Comparison of ENCODE assay signal across 7 cellular contexts in the genomic region with DNA sequence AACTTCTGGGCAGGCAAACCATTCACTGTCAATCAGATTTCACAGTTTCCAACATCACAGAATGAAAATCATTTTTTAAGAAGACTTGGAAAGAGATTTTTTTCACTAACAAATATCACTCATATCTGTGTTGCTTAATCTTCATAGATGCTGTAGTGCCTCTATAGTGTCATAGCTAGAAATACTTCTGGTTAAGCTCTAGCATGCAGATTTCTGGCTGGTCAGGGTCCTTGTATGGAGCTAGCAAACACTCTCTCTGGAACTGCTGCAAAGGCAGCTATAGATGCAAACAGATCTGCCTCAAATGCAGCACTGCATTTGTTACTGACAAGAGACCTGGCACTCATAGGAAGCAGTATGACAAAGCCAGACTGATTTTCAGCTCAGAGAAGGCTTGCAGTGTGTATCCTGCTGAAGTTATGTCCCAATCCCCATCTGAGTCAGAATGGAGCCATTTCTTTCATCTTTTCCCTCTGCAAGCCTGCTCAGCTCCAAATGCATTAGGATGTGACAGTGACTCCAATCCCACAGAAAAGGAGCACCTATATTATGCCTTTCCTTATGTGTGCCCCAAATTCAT.
DNase-seq lines count a peak whose midpoint lies in the region; FAIRE-seq and TF ChIP-seq lines count a peak whose summit lies in the region.
"Not testable (repeated sequence)": the region's sequence is repeated elsewhere in the genome, so short reads cannot be mapped to it uniquely, and the experiment has no call there.

No MANE protein-coding gene starts in this region.

- H3K9me3 ChIP-seq in MG63; endothelial cell of umbilical vein (replicated peaks; ENCODE audit: control insufficient read depth, insufficient read depth, low read length): not testable (repeated sequence)

- not testable (repeated sequence) for H3K27me3 ChIP-seq in MG63; endothelial cell of umbilical vein (ENCODE audit: control insufficient read depth in 2 of 2, insufficient read depth in 2 of 2, low read length in 2 of 2)

- POLR2A ChIA-PET in endothelial cell of umbilical vein (lab: Charles Lee) = not testable (repeated sequence)

- DNase-seq in G401 (ENCODE audit: low spot score) = peak; percentile 46
- peak; percentile 15 for DNase-seq in MG63
- DNase-seq in astrocyte of the hippocampus (ENCODE audit: low read depth, low spot score) = peak; percentile 26
- DNase-seq in endothelial cell of umbilical vein (ENCODE audit: low read depth, low spot score) = peak; percentile 16
- peak; percentile 36 for DNase-seq in fibroblast of villous mesenchyme (ENCODE audit: low read depth)
- peak; percentile 30 for DNase-seq in kidney tubule cell (ENCODE audit: low spot score)
- DNase-seq in renal cortical epithelial cell (ENCODE audit: low read depth) = peak; percentile 52

- in situ Hi-C loops in G401 (cut with HindIII; ENCODE audit: low sequenced_read_pairs) = not testable (repeated sequence)

- intact Hi-C loops in endothelial cell of umbilical vein (cut with micrococcal nuclease) = not testable (repeated sequence)

- not testable (repeated sequence) for TF ChIP-seq POLR2A in endothelial cell of umbilical vein (IDR thresholded peaks at IDR 0.05; ENCODE audit: low read depth, low read length)

- not testable (repeated sequence) for H3K4me1 ChIP-seq in endothelial cell of umbilical vein (ENCODE audit: control insufficient read depth, extremely low read depth, insufficient read depth, low read length)

- not testable (repeated sequence) for H3K36me3 ChIP-seq in MG63; endothelial cell of umbilical vein (ENCODE audit: control insufficient read depth in 2 of 2, extremely low read depth in 1 of 2, insufficient read depth in 2 of 2, low read length in 2 of 2)

- dilution Hi-C loops in endothelial cell of umbilical vein (cut with MboI; ENCODE audit: extremely low pct_ligation_motif_present, low sequenced_read_pairs) = not testable (repeated sequence)

- not testable (repeated sequence) for BruUV-seq in endothelial cell of umbilical vein (replicated peaks; lab: Mats Ljungman, UMichigan)

- TF ChIP-seq CTCF in endothelial cell of umbilical vein (IDR thresholded peaks at IDR 0.05; ENCODE audit: extremely low read depth in 1 of 2, insufficient read depth in 1 of 2, low read depth in 1 of 2, low read length in 2 of 2); fibroblast of villous mesenchyme (IDR thresholded peaks at IDR 0.05; ENCODE audit: insufficient read depth, low read depth, low read length): not testable (repeated sequence)

- H2AFZ ChIP-seq in endothelial cell of umbilical vein (ENCODE audit: low read depth, low read length) = not testable (repeated sequence)

- H4K20me1 ChIP-seq in endothelial cell of umbilical vein (replicated peaks; ENCODE audit: control insufficient read depth, extremely low read depth, insufficient read depth, low read length) = not testable (repeated sequence)

- H3K9ac ChIP-seq in endothelial cell of umbilical vein (replicated peaks; ENCODE audit: extremely low read depth, insufficient read depth, low read length) = not testable (repeated sequence)

- peak; percentile 8 for FAIRE-seq in endothelial cell of umbilical vein (lab: Jason Lieb, UNC)

- not testable (repeated sequence) for H3K9me1 ChIP-seq in endothelial cell of umbilical vein (replicated peaks; ENCODE audit: control insufficient read depth, extremely low read depth, insufficient read depth, low read length)

- CTCF ChIA-PET in endothelial cell of umbilical vein (lab: Charles Lee) = not testable (repeated sequence)

- H3K4me2 ChIP-seq in endothelial cell of umbilical vein (ENCODE audit: insufficient read depth, low read length) = not testable (repeated sequence)

- not testable (repeated sequence) for H3K27ac ChIP-seq in endothelial cell of umbilical vein (ENCODE audit: insufficient read depth, low read depth, low read length)

- H3K79me2 ChIP-seq in endothelial cell of umbilical vein (ENCODE audit: control insufficient read depth, insufficient read depth, low read length) = not testable (repeated sequence)

- not testable (repeated sequence) for H3K4me3 ChIP-seq in MG63; endothelial cell of umbilical vein (replicated peaks in 1 of 3; ENCODE audit: insufficient read depth in 1 of 3, low read depth in 1 of 3, low read length in 3 of 3); fibroblast of villous mesenchyme (ENCODE audit: low read depth, low read length)
